In the genomic region with DNA sequence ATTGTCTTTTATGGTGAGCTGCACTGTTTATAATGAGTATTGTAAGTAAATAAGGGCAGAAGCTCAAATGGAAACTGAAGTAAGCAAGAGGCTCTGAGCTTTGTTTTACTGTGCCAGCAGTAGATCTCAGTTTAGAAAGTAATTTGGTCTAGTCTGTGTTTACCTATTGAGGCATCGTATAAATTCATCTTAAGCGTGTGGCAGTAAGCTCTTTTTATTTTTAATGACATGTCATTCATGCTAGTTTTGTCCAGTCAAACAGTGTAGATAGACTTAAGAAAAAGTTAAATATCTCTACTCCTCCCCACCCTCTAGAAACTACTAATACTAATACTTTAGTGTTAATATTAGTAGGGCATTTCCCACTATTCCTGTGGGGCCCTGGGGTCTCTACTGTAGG, we compare ENCODE assay signal across 8 cellular contexts. TPM values are rescaled to one million over a fixed set of nuclear protein-coding genes. Genes with fewer than 3 reads are reported as not detected.
DNase-seq lines count a peak whose midpoint lies in the region; ATAC-seq and TF ChIP-seq lines count a peak whose summit lies in the region.

No MANE protein-coding gene starts in this region.

- H3K27ac Mint-ChIP-seq in endodermal cell = no peak overlapping the region

- intact Hi-C loops in ovary (cut with DNase I) = loop anchor here in 3 of 4 donors (10.0 kb wide), 1 partner anchor 167 kb away; no protein-coding TSS in a partner anchor

- no peak overlapping the region for H3K27ac ChIP-seq in endodermal cell (ENCODE audit: low read depth, low read length)
- H3K27ac ChIP-seq in ovary = peak overlapping the region in 1 of 2 donors; percentile 94

- peak overlapping the region; percentile 88 for H3K4me3 Mint-ChIP-seq in endodermal cell

- H3K27me3 Mint-ChIP-seq in endodermal cell (ENCODE audit: insufficient read depth) = no peaks in the 10 kb centered on the region

- DNase-seq in DMS53 treated with DMSO at 0.1 percent for 48 hours (lab: John Stamatoyannopoulos, UW; ENCODE audit: unreplicated experiment) = peak; percentile 32
- DNase-seq in NCI-H526 treated with DMSO at 0.1 percent for 48 hours (lab: John Stamatoyannopoulos, UW) = peak; percentile 43
- DNase-seq in endodermal cell = no peak
- DNase-seq in ovary = no peak
- no peak for DNase-seq in NCI-H446 treated with DMSO at 0.1 percent for 48 hours (lab: John Stamatoyannopoulos, UW)
- DNase-seq in HuH-7 (ENCODE audit: low spot score) = no peak
- no peak for DNase-seq in left lobe of liver (ENCODE audit: low spot score)

- H3K9me3 ChIP-seq in endodermal cell (ENCODE audit: control insufficient read depth, low read length) (no peaks in the 10 kb centered on the region), ovary (no peaks in the 10 kb centered on the region)

- H3K36me3 Mint-ChIP-seq in endodermal cell (ENCODE audit: low read depth) = peaks cover 7% of the 10 kb centered on the region

- TF ChIP-seq POLR2A in ovary (IDR thresholded peaks at IDR 0.05) = no peak

- H3K4me3 ChIP-seq in endodermal cell (ENCODE audit: low read length) (peak overlapping the region; percentile 95), ovary (peak overlapping the region; percentile 88)

- ATAC-seq in HG02973 (IDR thresholded peaks at IDR 0.05; ENCODE audit: unreplicated experiment) (no peak), left lobe of liver (no peak)

- 83 to 87% methylated on average over 2 of the region's 2 CpGs for WGBS in endodermal cell (ENCODE audit: insufficient coverage in 1 of 2, insufficient read length in 1 of 2), 2 experiments
- WGBS in ovary, 3 donors = 7 to 13% (median 12%) methylated on average over 2 of the region's 2 CpGs

- TF ChIP-seq CTCF in endodermal cell (conservative IDR thresholded peaks at IDR 0.05) (no peak), ovary (IDR thresholded peaks at IDR 0.05) (no peak)

- no peaks in the 10 kb centered on the region for H3K36me3 ChIP-seq in endodermal cell (ENCODE audit: control insufficient read depth, insufficient read depth, low read length)
- no peaks in the 10 kb centered on the region for H3K36me3 ChIP-seq in ovary

- H3K9me3 Mint-ChIP-seq in endodermal cell = no peaks in the 10 kb centered on the region

- H3K4me1 ChIP-seq in endodermal cell (ENCODE audit: control insufficient read depth, insufficient read depth, low read length) (peaks cover 13% of the 10 kb centered on the region), ovary (ENCODE audit: insufficient read depth) (peaks cover 17% of the 10 kb centered on the region)

- no peaks in the 10 kb centered on the region for H3K27me3 ChIP-seq in endodermal cell (ENCODE audit: control insufficient read depth, insufficient read depth, low read length, poor library complexity, severe bottlenecking)
- H3K27me3 ChIP-seq in ovary = no peaks in the 10 kb centered on the region

- no peak for TF ChIP-seq EP300 in ovary (IDR thresholded peaks at IDR 0.05)

- peaks cover 40% of the 10 kb centered on the region for H3K4me1 Mint-ChIP-seq in endodermal cell

- H3K9ac ChIP-seq in endodermal cell (ENCODE audit: extremely low read depth, low read length, poor library complexity, severe bottlenecking) = peak overlapping the region; percentile 84

RNA-seq across cellular contexts. Expression of a gene that starts 2.0 kb away (rescaled TPM):
- total RNA-seq in endodermal cell (10 to 100 TPM; 53.5 to 55.2 TPM), ovary (10 to 100 TPM; 52.8 to 83.0 (median 63.2) TPM), left lobe of liver (49.5 TPM)
- polyA plus RNA-seq in endodermal cell (2013, experiment 1 of 2) = 30.0 TPM
- 29.1 TPM for polyA plus RNA-seq in endodermal cell (2013, experiment 2 of 2)
- 10 to 100 TPM; 38.8 to 88.5 TPM for polyA plus RNA-seq in ovary

Comparison
In these comparisons a context has a peak if more than half of its experiments do, and no peak if none do; other contexts are left out.
1. DNase-seq: peak in DMS53 treated with DMSO at 0.1 percent for 48 hours (single experiment) and NCI-H526 treated with DMSO at 0.1 percent for 48 hours (single experiment); none in endodermal cell (single experiment), ovary (0 of 5), NCI-H446 treated with DMSO at 0.1 percent for 48 hours (single experiment), HuH-7 (single experiment) and left lobe of liver (single experiment).